In genomic region chr6:14464049-14464448, GRCh38 we compare ENCODE assay signal across 1 cellular context.
A peak's percentile ranks its signal among the peaks of the same experiment; 100 is the strongest.
TF ChIP-seq lines count a peak whose summit lies in the region.

No MANE protein-coding gene starts in this region.

TF ChIP-seq in K562, 482 proteins besides CTCF, POLR2A, EP300 and RAD21 (continued from another document and continues in another):
- no peak for TF ChIP-seq BCLAF1 (IDR thresholded peaks at IDR 0.05; ENCODE audit: borderline replicate concordance in 1 of 2, control insufficient read depth in 1 of 2, low read depth in 2 of 2, low read length in 1 of 2)
- TF ChIP-seq HSF4 (CRISPR knock-in tag; IDR thresholded peaks at IDR 0.05; ENCODE audit: borderline replicate concordance), result no peak
- peak; percentile 69 for TF ChIP-seq HDAC2 (IDR thresholded peaks at IDR 0.05)
- TF ChIP-seq ZNF583 (CRISPR knock-in tag; IDR thresholded peaks at IDR 0.05), result no peak
- no peak for TF ChIP-seq E4F1 (CRISPR knock-in tag; IDR thresholded peaks at IDR 0.05; ENCODE audit: borderline replicate concordance)
- TF ChIP-seq RNF2 (IDR thresholded peaks at IDR 0.05), result peak; percentile 32; the same call in 1 of the 2 replicates
- TF ChIP-seq TSC22D4 (tag; IDR thresholded peaks at IDR 0.05), result no peak
- no peak for TF ChIP-seq ZNF124 (CRISPR knock-in tag; IDR thresholded peaks at IDR 0.05)
- peak; percentile 94 for TF ChIP-seq MGA (IDR thresholded peaks at IDR 0.05)
- TF ChIP-seq HMGXB4 (CRISPR knock-in tag; IDR thresholded peaks at IDR 0.05), result no peak
- 0 out of 2 replicates have a peak, but pooled peaks have one; percentile 11 for TF ChIP-seq BHLHE40 (IDR thresholded peaks at IDR 0.05; ENCODE audit: low read length)
- TF ChIP-seq OTX1 (CRISPR knock-in tag; IDR thresholded peaks at IDR 0.05), result no peak
- TF ChIP-seq TOE1 (IDR thresholded peaks at IDR 0.05; ENCODE audit: borderline replicate concordance), result no peak
- TF ChIP-seq TOE1 (CRISPR knock-in tag; IDR thresholded peaks at IDR 0.05; ENCODE audit: borderline replicate concordance, low read depth), result no peak
- TF ChIP-seq CBFA2T3 (IDR thresholded peaks at IDR 0.05), result peak; percentile 63
- no peak for TF ChIP-seq TAF15 (IDR thresholded peaks at IDR 0.05; ENCODE audit: low read depth, low read length)
- TF ChIP-seq MXD1 (CRISPR knock-in tag; IDR thresholded peaks at IDR 0.05; ENCODE audit: borderline replicate concordance, poor library complexity, severe bottlenecking), result no peak
- no peak for TF ChIP-seq ASH1L (IDR thresholded peaks at IDR 0.05; ENCODE audit: borderline replicate concordance, low read depth, partially characterized antibody)
- no peak for TF ChIP-seq ZNF41 (CRISPR knock-in tag; conservative IDR thresholded peaks at IDR 0.05)
- TF ChIP-seq RBM17 (IDR thresholded peaks at IDR 0.05; ENCODE audit: borderline replicate concordance, low read depth, low read length), result no peak
- no peak for TF ChIP-seq PBX2 (CRISPR knock-in tag; IDR thresholded peaks at IDR 0.05; ENCODE audit: low read depth)
- TF ChIP-seq PBX2 (tag; conservative IDR thresholded peaks at IDR 0.05; ENCODE audit: low read depth), result peak; percentile 41; the same call in 1 of the 2 replicates
- TF ChIP-seq ZNF589 (CRISPR knock-in tag; IDR thresholded peaks at IDR 0.05; ENCODE audit: low read depth), result no peak
- no peak for TF ChIP-seq AFF4 (CRISPR knock-in tag; IDR thresholded peaks at IDR 0.05)
- TF ChIP-seq ZNF232 (CRISPR knock-in tag; IDR thresholded peaks at IDR 0.05), result no peak
- no peak for TF ChIP-seq ZNF217 (CRISPR knock-in tag; IDR thresholded peaks at IDR 0.05)
